Comparison of ENCODE assay signal across 31 cellular contexts in the genomic region with DNA sequence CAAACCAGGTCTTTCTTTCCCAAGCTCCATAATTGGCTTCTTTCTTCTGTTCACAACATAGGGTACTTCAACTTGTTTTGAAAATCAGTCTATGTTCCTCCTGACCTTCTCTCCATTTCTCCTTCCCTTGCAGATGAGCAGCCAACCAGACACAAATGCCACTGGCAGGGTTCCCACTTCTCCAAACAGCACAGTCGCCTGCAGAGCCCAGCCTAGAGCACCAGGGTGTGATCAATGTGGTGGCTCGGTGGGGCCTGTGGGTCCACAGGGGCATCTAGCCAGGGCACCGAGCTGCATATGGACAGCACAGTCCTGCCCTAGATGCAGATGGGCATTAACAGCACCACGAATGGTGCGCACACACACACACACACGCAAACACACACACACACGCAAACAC.
"Had no signal": no experiment of that assay in that cellular context is flagged by ENCODE, and none has a peak within 500 bp of the region (broad histone marks: within the 10 kb centered on the region; RNA-seq: fewer than 3 reads in every experiment).

No MANE protein-coding gene starts in this region.

- DNase-seq: activated B cell treated with CpG ODN at 0.5 μM for 24 hours; activated CD4-positive, alpha-beta memory T cell treated with anti-CD3 and anti-CD28 coated beads for 36 hours; activated CD4-positive, alpha-beta T cell treated with anti-CD3 and anti-CD28 coated beads for 4 hours; activated CD4-positive, alpha-beta T cell treated with anti-CD3 and anti-CD28 coated beads, Interleukin-2, amount 50 U/mL, for 1 hour; activated CD4-positive, CD25-positive, alpha-beta regulatory T cell treated with anti-CD3 and anti-CD28 coated beads, Interleukin-2, amount 50 U/mL, for 72 hours; activated CD8-positive, alpha-beta memory T cell treated with anti-CD3 and anti-CD28 coated beads, Interleukin-2, amount 50 U/mL, for 4 hours; activated naive CD4-positive, alpha-beta T cell treated with anti-CD3 and anti-CD28 coated beads, Interleukin-2, amount 10 ng/mL, durations not matched to agents 7 days and 5 days; activated naive CD8-positive, alpha-beta T cell treated with anti-CD3 and anti-CD28 coated beads, Interleukin-2, amount 50 U/mL, for 24 hours; activated T-cell treated with anti-CD3 and anti-CD28 coated beads for 4 hours; activated T-cell treated with anti-CD3 and anti-CD28 coated beads, Interleukin-2, amount 50 U/mL, for 4 hours; anterior cingulate cortex; caudate nucleus; cerebellar nuclear complex; NCI-H1092 treated with DMSO at 0.1 percent for 48 hours; NCI-H1417; NCI-H146; NCI-H187; NCI-H2029 treated with DMSO at 0.1 percent for 48 hours; NCI-H2107; NCI-H345; NCI-H524 treated with DMSO at 0.1 percent for 48 hours; SIG-M5; T-cell; T-helper 2 cell; T-helper 9 cell had no signal

- H3K4me3 Mint-ChIP-seq: activated B cell treated with CpG ODN at 0.5 μM for 24 hours; activated CD4-positive, alpha-beta memory T cell treated with anti-CD3 and anti-CD28 coated beads for 36 hours; activated naive CD4-positive, alpha-beta T cell treated with anti-CD3 and anti-CD28 coated beads, Interleukin-2, amount 10 ng/mL, durations not matched to agents 7 days and 5 days; activated naive CD8-positive, alpha-beta T cell; activated naive CD8-positive, alpha-beta T cell treated with anti-CD3 and anti-CD28 coated beads, Interleukin-2, amount 50 U/mL, for 24 hours; activated T-cell treated with anti-CD3 and anti-CD28 coated beads, Interleukin-2, amount 50 U/mL, for 4 hours; activated T-helper 1 cell treated with anti-CD3 and anti-CD28 coated beads, Interleukin-12 subunit alpha, Interleukin-12 subunit beta, Interleukin-2, Interleukin-4 antibody, amounts not matched to agents 30 ng/mL and 10 ng/mL and 1 ng/mL, durations not matched to agents 14 hours and 24 hours and 36 hours; brain; T-cell had no signal

- H3K9me3 Mint-ChIP-seq: activated T-cell treated with anti-CD3 and anti-CD28 coated beads, Interleukin-2, amount 50 U/mL, for 4 hours had no signal

- H3K4me1 Mint-ChIP-seq: activated B cell treated with CpG ODN at 0.5 μM for 24 hours; activated naive CD4-positive, alpha-beta T cell treated with anti-CD3 and anti-CD28 coated beads, Interleukin-2, amount 10 ng/mL, durations not matched to agents 7 days and 5 days; activated naive CD8-positive, alpha-beta T cell treated with anti-CD3 and anti-CD28 coated beads, Interleukin-2, amount 50 U/mL, for 24 hours; brain; T-cell had no signal

- H3K27ac ChIP-seq: VCaP had no signal

- ATAC-seq: activated naive CD8-positive, alpha-beta T cell treated with anti-CD3 and anti-CD28 coated beads, Interleukin-2, amount 50 U/mL, for 24 hours; activated T-cell treated with anti-CD3 and anti-CD28 coated beads, Interleukin-2, amount 50 U/mL, for 4 hours; Panc1; SK-N-SH treated with all-trans-retinoic acid at 6 μM for 48 hours; T-cell had no signal

- H3K27ac Mint-ChIP-seq: activated B cell treated with CpG ODN at 0.5 μM for 24 hours; activated CD4-positive, alpha-beta memory T cell treated with anti-CD3 and anti-CD28 coated beads for 36 hours; activated naive CD8-positive, alpha-beta T cell; activated naive CD8-positive, alpha-beta T cell treated with anti-CD3 and anti-CD28 coated beads, Interleukin-2, amount 50 U/mL, for 24 hours; activated T-helper 1 cell treated with anti-CD3 and anti-CD28 coated beads, Interleukin-12 subunit alpha, Interleukin-12 subunit beta, Interleukin-2, Interleukin-4 antibody, amounts not matched to agents 30 ng/mL and 10 ng/mL and 1 ng/mL, durations not matched to agents 14 hours and 24 hours and 36 hours; brain; T-cell had no signal

- H3K27me3 Mint-ChIP-seq: activated B cell treated with CpG ODN at 0.5 μM for 24 hours; activated CD4-positive, alpha-beta memory T cell treated with anti-CD3 and anti-CD28 coated beads for 36 hours; activated naive CD4-positive, alpha-beta T cell treated with anti-CD3 and anti-CD28 coated beads, Interleukin-2, amount 10 ng/mL, durations not matched to agents 7 days and 5 days; activated naive CD8-positive, alpha-beta T cell; activated naive CD8-positive, alpha-beta T cell treated with anti-CD3 and anti-CD28 coated beads, Interleukin-2, amount 50 U/mL, for 24 hours; T-cell had no signal
